ENCODE assay signal across 8 cellular contexts in genomic region chr18:77057043-77057442, GRCh38.
A peak's percentile ranks its signal among the peaks of the same experiment; 100 is the strongest.
DNase-seq lines count a peak whose midpoint lies in the region; ATAC-seq and TF ChIP-seq lines count a peak whose summit lies in the region.

No MANE protein-coding gene starts in this region.

- H3K27ac ChIP-seq in adrenal gland (peak overlapping the region in 4 of 5 donors; percentile 26 to 96 (median 82)), upper lobe of left lung (peak overlapping the region; percentile 83 to 96 (median 89))

- H3K27me3 ChIP-seq in adrenal gland (no peaks in the 10 kb centered on the region), upper lobe of left lung (no peaks in the 10 kb centered on the region)

- H3K9me3 ChIP-seq in adrenal gland (replicated peaks in 1 of 3) (no peaks in the 10 kb centered on the region), upper lobe of left lung (no peaks in the 10 kb centered on the region)

- intact Hi-C loops in adrenal gland (cut with DNase I): no loop called here

- H3K36me3 Mint-ChIP-seq in activated naive CD4-positive, alpha-beta T cell treated with anti-CD3 and anti-CD28 coated beads, Interleukin-2, amount 50 U/mL, for 24 hours: peaks cover 2% of the 10 kb centered on the region

- ATAC-seq in upper lobe of left lung (ENCODE audit: low FRiP score in 2 of 2): peak in 1 of 2 donors; percentile 66
- no peak for ATAC-seq in SK-N-SH treated with all-trans-retinoic acid at 6 μM for 48 hours
- no peak for ATAC-seq in GM19395 (IDR thresholded peaks at IDR 0.05; ENCODE audit: unreplicated experiment)
- no peak for ATAC-seq in GM18511 (IDR thresholded peaks at IDR 0.05; ENCODE audit: unreplicated experiment)

- TF ChIP-seq POLR2A in adrenal gland (IDR thresholded peaks at IDR 0.05) (no peak), upper lobe of left lung (IDR thresholded peaks at IDR 0.05) (peak in 1 of 4 donors; percentile 38)

- H3K36me3 ChIP-seq in adrenal gland (replicated peaks in 1 of 2): no peaks in the 10 kb centered on the region
- no peaks in the 10 kb centered on the region for H3K36me3 ChIP-seq in upper lobe of left lung

- peak overlapping the region; percentile 54 for H3K4me3 Mint-ChIP-seq in activated naive CD4-positive, alpha-beta T cell treated with anti-CD3 and anti-CD28 coated beads, Interleukin-2, amount 50 U/mL, for 24 hours

- no peaks in the 10 kb centered on the region for H3K27me3 Mint-ChIP-seq in activated naive CD4-positive, alpha-beta T cell treated with anti-CD3 and anti-CD28 coated beads, Interleukin-2, amount 50 U/mL, for 24 hours

- H3K4me1 Mint-ChIP-seq in activated naive CD4-positive, alpha-beta T cell treated with anti-CD3 and anti-CD28 coated beads, Interleukin-2, amount 50 U/mL, for 24 hours: peaks cover 85% of the 10 kb centered on the region

- TF ChIP-seq EP300 in upper lobe of left lung (IDR thresholded peaks at IDR 0.05): no peak

- WGBS in adrenal gland, 4 donors: 46 to 77% (median 51%) methylated on average over 4 of the region's 4 CpGs
- 26 to 34% methylated on average over 4 of the region's 4 CpGs for WGBS in upper lobe of left lung, 2 donors

- no peak overlapping the region for H3K4me3 ChIP-seq in adrenal gland
- H3K4me3 ChIP-seq in upper lobe of left lung: peak overlapping the region in 1 of 4 donors; percentile 17

- DNase-seq in activated naive CD4-positive, alpha-beta T cell treated with Interleukin-2 at 50 U/mL for 16 hours: no peak
- DNase-seq in adrenal gland (peak in 1 of 7 donors; percentile 22), medulla oblongata (ENCODE audit: extremely low spot score) (peak; percentile 71), upper lobe of left lung (no peak)

- H3K9me3 Mint-ChIP-seq in activated naive CD4-positive, alpha-beta T cell treated with anti-CD3 and anti-CD28 coated beads, Interleukin-2, amount 50 U/mL, for 24 hours: no peaks in the 10 kb centered on the region

- H3K4me1 ChIP-seq in adrenal gland (replicated peaks in 1 of 2) (peaks cover 4 to 39% of the 10 kb centered on the region in 2 donors), upper lobe of left lung (peaks cover 57 to 88% (median 72%) of the 10 kb centered on the region in 4 donors)

- TF ChIP-seq CTCF in adrenal gland (IDR thresholded peaks at IDR 0.05) (no peak), upper lobe of left lung (IDR thresholded peaks at IDR 0.05) (peak in 1 of 6 experiments; percentile 4)

- H3K27ac Mint-ChIP-seq in activated naive CD4-positive, alpha-beta T cell treated with anti-CD3 and anti-CD28 coated beads, Interleukin-2, amount 50 U/mL, for 24 hours: peak overlapping the region; percentile 96

TF ChIP-seq in SK-N-SH treated with all-trans-retinoic acid at 6 μM for 48 hours, 23 proteins besides CTCF, POLR2A, EP300 and RAD21:
- no peak for TF ChIP-seq BACH2 (CRISPR knock-in tag; IDR thresholded peaks at IDR 0.05; ENCODE audit: borderline replicate concordance)
- TF ChIP-seq ZNF565 (CRISPR knock-in tag; conservative IDR thresholded peaks at IDR 0.05; ENCODE audit: low read depth): no peak
- TF ChIP-seq ARNTL (CRISPR knock-in tag; IDR thresholded peaks at IDR 0.05; ENCODE audit: borderline replicate concordance, low read depth): no peak
- TF ChIP-seq ISL1 (CRISPR knock-in tag; IDR thresholded peaks at IDR 0.05): no peak
- no peak for TF ChIP-seq ZNF70 (CRISPR knock-in tag; IDR thresholded peaks at IDR 0.05)
- TF ChIP-seq ZFP30 (CRISPR knock-in tag; IDR thresholded peaks at IDR 0.05): no peak
- TF ChIP-seq, protein P1, sequence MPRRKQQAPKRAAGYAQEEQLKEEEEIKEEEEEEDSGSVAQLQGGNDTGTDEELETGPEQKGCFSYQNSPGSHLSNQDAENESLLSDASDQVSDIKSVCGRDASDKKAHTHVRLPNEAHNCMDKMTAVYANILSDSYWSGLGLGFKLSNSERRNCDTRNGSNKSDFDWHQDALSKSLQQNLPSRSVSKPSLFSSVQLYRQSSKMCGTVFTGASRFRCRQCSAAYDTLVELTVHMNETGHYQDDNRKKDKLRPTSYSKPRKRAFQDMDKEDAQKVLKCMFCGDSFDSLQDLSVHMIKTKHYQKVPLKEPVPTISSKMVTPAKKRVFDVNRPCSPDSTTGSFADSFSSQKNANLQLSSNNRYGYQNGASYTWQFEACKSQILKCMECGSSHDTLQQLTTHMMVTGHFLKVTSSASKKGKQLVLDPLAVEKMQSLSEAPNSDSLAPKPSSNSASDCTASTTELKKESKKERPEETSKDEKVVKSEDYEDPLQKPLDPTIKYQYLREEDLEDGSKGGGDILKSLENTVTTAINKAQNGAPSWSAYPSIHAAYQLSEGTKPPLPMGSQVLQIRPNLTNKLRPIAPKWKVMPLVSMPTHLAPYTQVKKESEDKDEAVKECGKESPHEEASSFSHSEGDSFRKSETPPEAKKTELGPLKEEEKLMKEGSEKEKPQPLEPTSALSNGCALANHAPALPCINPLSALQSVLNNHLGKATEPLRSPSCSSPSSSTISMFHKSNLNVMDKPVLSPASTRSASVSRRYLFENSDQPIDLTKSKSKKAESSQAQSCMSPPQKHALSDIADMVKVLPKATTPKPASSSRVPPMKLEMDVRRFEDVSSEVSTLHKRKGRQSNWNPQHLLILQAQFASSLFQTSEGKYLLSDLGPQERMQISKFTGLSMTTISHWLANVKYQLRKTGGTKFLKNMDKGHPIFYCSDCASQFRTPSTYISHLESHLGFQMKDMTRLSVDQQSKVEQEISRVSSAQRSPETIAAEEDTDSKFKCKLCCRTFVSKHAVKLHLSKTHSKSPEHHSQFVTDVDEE (CRISPR knock-in tag; IDR thresholded peaks at IDR 0.05): no peak
- TF ChIP-seq, protein P2, sequence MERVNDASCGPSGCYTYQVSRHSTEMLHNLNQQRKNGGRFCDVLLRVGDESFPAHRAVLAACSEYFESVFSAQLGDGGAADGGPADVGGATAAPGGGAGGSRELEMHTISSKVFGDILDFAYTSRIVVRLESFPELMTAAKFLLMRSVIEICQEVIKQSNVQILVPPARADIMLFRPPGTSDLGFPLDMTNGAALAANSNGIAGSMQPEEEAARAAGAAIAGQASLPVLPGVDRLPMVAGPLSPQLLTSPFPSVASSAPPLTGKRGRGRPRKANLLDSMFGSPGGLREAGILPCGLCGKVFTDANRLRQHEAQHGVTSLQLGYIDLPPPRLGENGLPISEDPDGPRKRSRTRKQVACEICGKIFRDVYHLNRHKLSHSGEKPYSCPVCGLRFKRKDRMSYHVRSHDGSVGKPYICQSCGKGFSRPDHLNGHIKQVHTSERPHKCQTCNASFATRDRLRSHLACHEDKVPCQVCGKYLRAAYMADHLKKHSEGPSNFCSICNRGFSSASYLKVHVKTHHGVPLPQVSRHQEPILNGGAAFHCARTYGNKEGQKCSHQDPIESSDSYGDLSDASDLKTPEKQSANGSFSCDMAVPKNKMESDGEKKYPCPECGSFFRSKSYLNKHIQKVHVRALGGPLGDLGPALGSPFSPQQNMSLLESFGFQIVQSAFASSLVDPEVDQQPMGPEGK (CRISPR knock-in tag; IDR thresholded peaks at IDR 0.05; ENCODE audit: borderline replicate concordance): no peak
- TF ChIP-seq TOX (CRISPR knock-in tag; IDR thresholded peaks at IDR 0.05; ENCODE audit: borderline replicate concordance): no peak
